ENCODE assay signal across 27 cellular contexts in the genomic region with DNA sequence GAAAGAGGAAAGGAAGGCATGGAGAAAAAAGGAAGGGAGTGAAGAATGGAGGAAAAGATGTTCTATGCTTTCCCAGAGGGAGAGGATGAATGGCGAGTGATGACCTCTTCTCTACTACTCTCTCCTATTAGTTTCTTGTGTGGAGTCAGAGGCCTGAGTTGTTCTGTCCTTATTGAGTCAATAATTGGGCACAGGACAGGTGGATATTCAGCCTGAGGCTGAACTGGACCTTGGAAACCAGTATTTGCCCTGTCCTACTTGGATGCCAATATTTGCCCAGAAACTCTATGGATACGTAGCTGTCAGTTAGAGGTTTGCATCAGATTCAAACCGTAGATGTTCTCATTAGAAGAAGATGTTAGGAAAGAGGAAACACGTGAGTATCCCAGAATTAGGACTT.
"Had no signal": no experiment of that assay in that cellular context is flagged by ENCODE, and none has a peak within 500 bp of the region (broad histone marks: within the 10 kb centered on the region; RNA-seq: fewer than 3 reads in every experiment).

No MANE protein-coding gene starts in this region.

- H3K4me1 ChIP-seq: ascending aorta, right lobe of liver, vagina had no signal

- DNase-seq: activated CD4-positive, alpha-beta memory T cell treated with anti-CD3 and anti-CD28 coated beads for 36 hours; activated CD4-positive, alpha-beta T cell treated with anti-CD3 and anti-CD28 coated beads, Interleukin-2, amount 10 ng/mL, durations not matched to agents 24 days and 14 days; activated CD8-positive, alpha-beta memory T cell treated with anti-CD3 and anti-CD28 coated beads, Interleukin-2, amount 50 U/mL, for 4 hours; activated effector memory CD4-positive, alpha-beta T cell treated with anti-CD3 and anti-CD28 coated beads, Interleukin-2, amount 50 U/mL, for 16 hours; activated naive CD4-positive, alpha-beta T cell treated with anti-CD3 and anti-CD28 coated beads for 36 hours; activated naive CD8-positive, alpha-beta T cell treated with anti-CD3 and anti-CD28 coated beads, Interleukin-2, amount 10 ng/mL, durations not matched to agents 7 days and 5 days; activated T-cell treated with anti-CD3 and anti-CD28 coated beads, Interleukin-2, amount 50 U/mL, for 1 hour; foreskin fibroblast; head of caudate nucleus; hippocampal formation; left cardiac atrium; left ventricle myocardium superior; right lobe of liver; stimulated activated CD4-positive, alpha-beta T cell treated with anti-CD3 and anti-CD28 coated beads, Interleukin-12 subunit alpha, Interleukin-12 subunit beta, amount 100 ng/mL, for 4 hours; stimulated activated CD4-positive, alpha-beta T cell treated with anti-CD3 and anti-CD28 coated beads, Interleukin-4, amount 100 ng/mL, for 24 hours; stimulated activated naive CD8-positive, alpha-beta T cell treated with anti-CD3 and anti-CD28 coated beads, Interleukin-15, amount 100 ng/mL, for 72 hours; substantia nigra; T-helper 9 cell; upper lobe of left lung; WERI-Rb-1 had no signal

- FAIRE-seq: keratinocyte had no signal

- H3K27ac ChIP-seq: ascending aorta, coronary artery, right lobe of liver, upper lobe of left lung, vagina, WERI-Rb-1 had no signal

- H3K36me3 ChIP-seq: ascending aorta, right lobe of liver, upper lobe of left lung, vagina, WERI-Rb-1 had no signal

- H3K9me3 ChIP-seq: ascending aorta, right lobe of liver, upper lobe of left lung, vagina had no signal

- H3K4me3 ChIP-seq: ascending aorta, coronary artery, right lobe of liver, upper lobe of left lung, vagina had no signal

- ATAC-seq: activated CD4-positive, CD25-positive, alpha-beta regulatory T cell treated with anti-CD3 and anti-CD28 coated beads, Interleukin-2, amount 50 U/mL, for 24 hours; esophagus mucosa; left cardiac atrium; left ventricle myocardium superior; right lobe of liver; stimulated activated memory B cell treated with anti-CD40 and anti-IgM and Interleukin-4, amounts not matched to agents 10 μg/mL and 1 μg/mL and 100 μg/mL, for 72 hours; stimulated activated naive CD8-positive, alpha-beta T cell treated with anti-CD3 and anti-CD28 coated beads, Interleukin-15, amount 100 ng/mL, for 72 hours had no signal

- H3K27me3 ChIP-seq: ascending aorta, right lobe of liver, upper lobe of left lung, vagina had no signal
